ENCODE assay signal across 9 cellular contexts in genomic region chr12:124188561-124189405, GRCh38.
DNase-seq lines count a peak whose midpoint lies in the region; ATAC-seq, FAIRE-seq and TF ChIP-seq lines count a peak whose summit lies in the region.
"Had no signal": no experiment of that assay in that cellular context is flagged by ENCODE, and none has a peak within 500 bp of the region (broad histone marks: within the 10 kb centered on the region; RNA-seq: fewer than 3 reads in every experiment).

No MANE protein-coding gene starts in this region.

- H2AFZ ChIP-seq in GM23248: no peak overlapping the region

- DNase-seq in HT-29 (ENCODE audit: low spot score) (peak; percentile 17), NT2/D1 (ENCODE audit: low read depth, low spot score) (peak; percentile 18), left ventricle myocardium inferior (no peak), renal cortical epithelial cell (ENCODE audit: low read depth) (peak; percentile 93), GM23248 (no peak), GM12891 (ENCODE audit: insufficient read length, low spot score) (no peak)
- DNase-seq: activated CD8-positive, alpha-beta T cell treated with anti-CD3 and anti-CD28 coated beads for 36 hours had no signal

- TF ChIP-seq POLR2A in GM12891 (IDR thresholded peaks at IDR 0.05; ENCODE audit: low read depth, low read length): no peak

- H3K4me3 ChIP-seq in NT2/D1 (ENCODE audit: insufficient read length, low read depth) (no peak overlapping the region), left ventricle myocardium inferior (peak overlapping the region; percentile 35), GM23248 (no peak overlapping the region)

- H3F3A ChIP-seq in GM23248 (ENCODE audit: insufficient read depth): no peaks in the 10 kb centered on the region

- no peaks in the 10 kb centered on the region for H3K79me2 ChIP-seq in GM23248 (ENCODE audit: insufficient read depth)

- H3K27me3 ChIP-seq in NT2/D1 (ENCODE audit: insufficient read depth, insufficient read length) (no peaks in the 10 kb centered on the region), left ventricle myocardium inferior (ENCODE audit: low read depth) (no peaks in the 10 kb centered on the region), GM23248 (replicated peaks; ENCODE audit: insufficient read depth) (no peaks in the 10 kb centered on the region)

- no peaks in the 10 kb centered on the region for H3K9me3 ChIP-seq in NT2/D1 (ENCODE audit: insufficient read depth, low read length)
- peaks cover 2% of the 10 kb centered on the region for H3K9me3 ChIP-seq in left ventricle myocardium inferior (replicated peaks)
- no peaks in the 10 kb centered on the region for H3K9me3 ChIP-seq in GM23248 (ENCODE audit: low read depth)

- H3K9ac ChIP-seq in NT2/D1 (ENCODE audit: insufficient read length, low read depth) (no peak overlapping the region), GM23248 (no peak overlapping the region)

- H3K4me2 ChIP-seq in GM23248 (ENCODE audit: unreplicated experiment): no peak overlapping the region

- intact Hi-C loops in left ventricle myocardium inferior (cut with micrococcal nuclease): no loop called here

- H3K9me2 ChIP-seq in GM23248 (ENCODE audit: insufficient read depth): no peaks in the 10 kb centered on the region

- TF ChIP-seq CTCF in left ventricle myocardium inferior (IDR thresholded peaks at IDR 0.05; ENCODE audit: borderline replicate concordance): no peak

- FAIRE-seq in GM12891 (lab: Jason Lieb, UNC): no peak

- H3K36me3 ChIP-seq in NT2/D1 (ENCODE audit: insufficient read depth, insufficient read length, low read length): no peaks in the 10 kb centered on the region
- no peaks in the 10 kb centered on the region for H3K36me3 ChIP-seq in left ventricle myocardium inferior
- H3K36me3 ChIP-seq in GM23248 (ENCODE audit: low read depth): no peaks in the 10 kb centered on the region

- ATAC-seq in GM21619 (IDR thresholded peaks at IDR 0.05; ENCODE audit: unreplicated experiment): no peak
- no peak for ATAC-seq in HG02623 (IDR thresholded peaks at IDR 0.05; ENCODE audit: unreplicated experiment)
- ATAC-seq: activated CD8-positive, alpha-beta T cell treated with anti-CD3 and anti-CD28 coated beads for 36 hours had no signal

- in situ Hi-C loops in GM23248 (cut with MboI): no loop called here

- 73 to 82% methylated on average over 15 of the region's 15 CpGs for WGBS in GM23248 (ENCODE audit: low coverage in 1 of 2, low lambda C conversion rate in 2 of 2, missing lambda C conversion rate in 2 of 2), 2 experiments

- H4K20me1 ChIP-seq in GM23248 (ENCODE audit: insufficient read depth): no peaks in the 10 kb centered on the region

- H3K27ac ChIP-seq in left ventricle myocardium inferior (replicated peaks): peak overlapping the region; percentile 46
- H3K27ac ChIP-seq in GM23248: no peak overlapping the region

- peaks cover 10% of the 10 kb centered on the region for H3K4me1 ChIP-seq in NT2/D1 (ENCODE audit: insufficient read depth, insufficient read length)
- peaks cover 22% of the 10 kb centered on the region for H3K4me1 ChIP-seq in left ventricle myocardium inferior
- H3K4me1 ChIP-seq in GM23248 (ENCODE audit: insufficient read depth): no peaks in the 10 kb centered on the region

TF ChIP-seq in GM12891, 5 proteins besides CTCF, POLR2A, EP300 and RAD21:
- TF ChIP-seq POU2F2 (IDR thresholded peaks at IDR 0.05; ENCODE audit: low read depth, low read length) (no peak), POLR2AphosphoS5 (IDR thresholded peaks at IDR 0.05; ENCODE audit: low read depth, low read length) (no peak), PAX5 (IDR thresholded peaks at IDR 0.05; ENCODE audit: insufficient read depth, low read length, severe bottlenecking) (no peak), TAF1 (IDR thresholded peaks at IDR 0.05; ENCODE audit: low read depth, low read length) (no peak), SPI1 (IDR thresholded peaks at IDR 0.05; ENCODE audit: low read depth, low read length) (no peak)

Comparison
In these comparisons a context has a peak if more than half of its experiments do, and no peak if none do; other contexts are left out.
1. DNase-seq: peak in HT-29 (single experiment), NT2/D1 (single experiment) and renal cortical epithelial cell (single experiment); none in left ventricle myocardium inferior (single experiment), GM23248 (single experiment) and GM12891 (single experiment).